In genomic region chr19:3210347-3211017, GRCh38 we compare ENCODE assay signal across 1 cellular context.
TF ChIP-seq lines count a peak whose summit lies in the region.

No MANE protein-coding gene starts in this region.

TF ChIP-seq in GM23338, 12 proteins besides CTCF, POLR2A, EP300 and RAD21 (continued from another document):
- TF ChIP-seq ZNF462 (CRISPR knock-in tag; IDR thresholded peaks at IDR 0.05), result no peak
- TF ChIP-seq ETS1 (IDR thresholded peaks at IDR 0.05), result no peak
- TF ChIP-seq EZH2phosphoT487 (IDR thresholded peaks at IDR 0.05; ENCODE audit: unreplicated experiment), result no peak
- no peak for TF ChIP-seq STAT1 (IDR thresholded peaks at IDR 0.05; ENCODE audit: unreplicated experiment)
